In genomic region chr6:85323435-85324040, GRCh38 we compare ENCODE assay signal across 7 cellular contexts.
DNase-seq lines count a peak whose midpoint lies in the region; ATAC-seq and TF ChIP-seq lines count a peak whose summit lies in the region.

No MANE protein-coding gene starts in this region.

- no peaks in the 10 kb centered on the region for H3K27me3 ChIP-seq in right atrium auricular region

- no peak overlapping the region for H3K27ac ChIP-seq in SK-N-MC
- H3K27ac ChIP-seq in right atrium auricular region, result no peak overlapping the region

- no peak for TF ChIP-seq POLR2A in NB4 (IDR thresholded peaks at IDR 0.05; ENCODE audit: extremely low read depth, insufficient read length)

- H3K4me3 ChIP-seq in NB4 (ENCODE audit: low read depth, low read length) (no peak overlapping the region), SK-N-MC (no peak overlapping the region), right atrium auricular region (no peak overlapping the region), skeletal muscle cell (ENCODE audit: low read depth, low read length) (no peak overlapping the region)

- no peak overlapping the region for H3K9ac ChIP-seq in SK-N-MC (ENCODE audit: insufficient read length)

- TF ChIP-seq CTCF in GM12874 (IDR thresholded peaks at IDR 0.05; ENCODE audit: insufficient read depth, low read depth, low read length) (peak; percentile 69), NB4 (IDR thresholded peaks at IDR 0.05; ENCODE audit: low read depth, low read length) (peak; percentile 92), right atrium auricular region (IDR thresholded peaks at IDR 0.05) (peak; percentile 22 to 72)

- H3K36me3 ChIP-seq in SK-N-MC (ENCODE audit: insufficient read depth, low read length), result no peaks in the 10 kb centered on the region
- H3K36me3 ChIP-seq in right atrium auricular region, result no peaks in the 10 kb centered on the region

- DNase-seq in NB4 (ENCODE audit: low read depth) (peak; percentile 82), SK-N-MC (ENCODE audit: low read depth, low spot score) (peak; percentile 74), right atrium auricular region (ENCODE audit: low spot score) (peak; percentile 80), skeletal muscle cell (ENCODE audit: low read depth) (peak; percentile 46)
- peak; percentile 55 for DNase-seq in activated naive CD8-positive, alpha-beta T cell treated with anti-CD3 and anti-CD28 coated beads, Interleukin-2, amount 50 U/mL, for 16 hours (ENCODE audit: low read depth, low spot score)

- no peaks in the 10 kb centered on the region for H3K9me3 ChIP-seq in SK-N-MC (ENCODE audit: low read depth, low read length)
- peaks cover 0 to 2% of the 10 kb centered on the region in 2 donors for H3K9me3 ChIP-seq in right atrium auricular region

- H3K4me1 ChIP-seq in right atrium auricular region, result no peaks in the 10 kb centered on the region

- peak; percentile 79 for ATAC-seq in HG02571 (IDR thresholded peaks at IDR 0.05; ENCODE audit: unreplicated experiment)
